8 cellular contexts compared by ENCODE assay signal in the genomic region with DNA sequence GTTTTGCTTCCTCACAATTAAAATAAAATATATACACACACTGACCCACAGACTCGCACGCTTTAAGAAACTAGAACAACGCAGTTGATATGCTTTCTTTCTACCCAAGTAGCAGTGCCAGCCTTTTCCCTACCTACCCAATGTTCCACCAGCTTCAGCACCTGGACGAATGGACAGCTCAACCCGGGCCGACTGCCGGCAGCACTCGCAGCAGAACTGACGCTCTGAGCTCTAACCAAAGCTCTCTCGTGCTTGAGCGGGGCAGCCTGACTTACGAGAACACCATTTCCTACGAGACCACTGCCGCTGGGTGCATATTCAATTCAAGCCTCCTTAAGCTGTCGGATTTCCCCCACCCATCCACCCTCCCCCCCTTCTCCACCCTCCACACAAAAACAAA.
DNase-seq lines count a peak whose midpoint lies in the region; ATAC-seq and TF ChIP-seq lines count a peak whose summit lies in the region.

No MANE protein-coding gene starts in this region.

- peaks cover 7% of the 10 kb centered on the region for H3K36me3 Mint-ChIP-seq in brain

- DNase-seq in NCI-H2107 treated with DMSO at 0.1 percent for 48 hours (lab: John Stamatoyannopoulos, UW; ENCODE audit: unreplicated experiment): peak; percentile 71
- no peak for DNase-seq in NCI-H2107 (lab: John Stamatoyannopoulos, UW)
- peak; percentile 19 for DNase-seq in T-helper 22 cell (ENCODE audit: low read depth)

- peaks cover 6% of the 10 kb centered on the region for H3K27me3 ChIP-seq in skeletal muscle satellite cell (ENCODE audit: control insufficient read depth, insufficient read depth, low read length)

- H3K36me3 ChIP-seq in skeletal muscle satellite cell (ENCODE audit: insufficient read depth, low read length): peaks cover 4% of the 10 kb centered on the region

- H3K4me2 ChIP-seq in skeletal muscle satellite cell (ENCODE audit: low read length): peak overlapping the region; percentile 85

- ATAC-seq in HG02870 (IDR thresholded peaks at IDR 0.05; ENCODE audit: unreplicated experiment): no peak

- H3K9ac ChIP-seq in skeletal muscle satellite cell (ENCODE audit: low read depth, low read length): no peak overlapping the region

- H3K9me3 ChIP-seq in iPS-18c (ENCODE audit: control insufficient read depth, insufficient read depth, low read length) (no peaks in the 10 kb centered on the region), skeletal muscle satellite cell (replicated peaks; ENCODE audit: low read length) (no peaks in the 10 kb centered on the region)

- H3K4me3 Mint-ChIP-seq in brain: peak overlapping the region; percentile 86 to 96 (median 88)

- peaks cover 0 to 9% (median 5%) of the 10 kb centered on the region in 5 experiments for H3K9me3 Mint-ChIP-seq in brain

- no peak; the same call in 1 of the 2 replicates for TF ChIP-seq RAD21 in Ishikawa (IDR thresholded peaks at IDR 0.05; ENCODE audit: low read depth)

- TF ChIP-seq CTCF in brain (conservative IDR thresholded peaks at IDR 0.05): no peak

- peak overlapping the region; percentile 31; the same call in 1 of the 2 replicates for H3K4me3 ChIP-seq in iPS-18c (ENCODE audit: insufficient read depth, low read depth, low read length)
- H3K4me3 ChIP-seq in skeletal muscle satellite cell (ENCODE audit: low read length): peak overlapping the region; percentile 63

- TF ChIP-seq EP300 in Ishikawa (IDR thresholded peaks at IDR 0.05; ENCODE audit: borderline replicate concordance): no peak

- peak overlapping the region; percentile 86 to 100 (median 95) for H3K27ac Mint-ChIP-seq in brain

- H3K4me1 Mint-ChIP-seq in brain: peaks cover 62% of the 10 kb centered on the region

- H3K27me3 Mint-ChIP-seq in brain: peaks cover 65% of the 10 kb centered on the region

- peaks cover 34% of the 10 kb centered on the region for H3K4me1 ChIP-seq in skeletal muscle satellite cell (ENCODE audit: control insufficient read depth, insufficient read depth, low read length)

TF ChIP-seq in Ishikawa, 13 proteins besides CTCF, POLR2A, EP300 and RAD21:
- TF ChIP-seq, protein P1, sequence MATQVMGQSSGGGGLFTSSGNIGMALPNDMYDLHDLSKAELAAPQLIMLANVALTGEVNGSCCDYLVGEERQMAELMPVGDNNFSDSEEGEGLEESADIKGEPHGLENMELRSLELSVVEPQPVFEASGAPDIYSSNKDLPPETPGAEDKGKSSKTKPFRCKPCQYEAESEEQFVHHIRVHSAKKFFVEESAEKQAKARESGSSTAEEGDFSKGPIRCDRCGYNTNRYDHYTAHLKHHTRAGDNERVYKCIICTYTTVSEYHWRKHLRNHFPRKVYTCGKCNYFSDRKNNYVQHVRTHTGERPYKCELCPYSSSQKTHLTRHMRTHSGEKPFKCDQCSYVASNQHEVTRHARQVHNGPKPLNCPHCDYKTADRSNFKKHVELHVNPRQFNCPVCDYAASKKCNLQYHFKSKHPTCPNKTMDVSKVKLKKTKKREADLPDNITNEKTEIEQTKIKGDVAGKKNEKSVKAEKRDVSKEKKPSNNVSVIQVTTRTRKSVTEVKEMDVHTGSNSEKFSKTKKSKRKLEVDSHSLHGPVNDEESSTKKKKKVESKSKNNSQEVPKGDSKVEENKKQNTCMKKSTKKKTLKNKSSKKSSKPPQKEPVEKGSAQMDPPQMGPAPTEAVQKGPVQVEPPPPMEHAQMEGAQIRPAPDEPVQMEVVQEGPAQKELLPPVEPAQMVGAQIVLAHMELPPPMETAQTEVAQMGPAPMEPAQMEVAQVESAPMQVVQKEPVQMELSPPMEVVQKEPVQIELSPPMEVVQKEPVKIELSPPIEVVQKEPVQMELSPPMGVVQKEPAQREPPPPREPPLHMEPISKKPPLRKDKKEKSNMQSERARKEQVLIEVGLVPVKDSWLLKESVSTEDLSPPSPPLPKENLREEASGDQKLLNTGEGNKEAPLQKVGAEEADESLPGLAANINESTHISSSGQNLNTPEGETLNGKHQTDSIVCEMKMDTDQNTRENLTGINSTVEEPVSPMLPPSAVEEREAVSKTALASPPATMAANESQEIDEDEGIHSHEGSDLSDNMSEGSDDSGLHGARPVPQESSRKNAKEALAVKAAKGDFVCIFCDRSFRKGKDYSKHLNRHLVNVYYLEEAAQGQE (IDR thresholded peaks at IDR 0.05; ENCODE audit: low read depth): peak; percentile 96
- no peak for TF ChIP-seq TEAD4 (IDR thresholded peaks at IDR 0.05)
- TF ChIP-seq, protein P2, sequence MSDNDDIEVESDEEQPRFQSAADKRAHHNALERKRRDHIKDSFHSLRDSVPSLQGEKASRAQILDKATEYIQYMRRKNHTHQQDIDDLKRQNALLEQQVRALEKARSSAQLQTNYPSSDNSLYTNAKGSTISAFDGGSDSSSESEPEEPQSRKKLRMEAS (IDR thresholded peaks at IDR 0.05): 0 out of 2 replicates have a peak, but pooled peaks have one; percentile 40
TF ChIP-seq in Ishikawa: peak in this region for 2.
